1 cellular context compared by ENCODE assay signal in the genomic region with DNA sequence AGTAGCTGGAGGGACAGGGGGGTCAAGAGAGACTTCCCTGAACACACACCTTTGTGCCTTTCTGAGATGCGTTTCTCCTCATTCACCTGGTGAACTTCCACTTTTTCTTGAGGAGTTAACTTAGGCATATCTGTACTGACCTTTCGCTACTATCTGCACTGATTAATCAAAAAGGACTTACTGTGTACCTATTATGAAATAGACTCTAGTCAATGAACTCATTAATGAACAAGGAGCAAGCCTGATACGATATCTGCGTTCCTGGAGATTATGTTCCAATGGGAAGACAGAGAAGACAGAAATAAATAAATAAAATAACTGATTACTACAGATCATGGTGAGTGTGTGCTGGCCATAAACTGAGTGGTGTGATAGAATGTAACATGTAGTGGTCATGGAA.
TF ChIP-seq lines count a peak whose summit lies in the region.

No MANE protein-coding gene starts in this region.

TF ChIP-seq in IMR-90, 13 proteins besides CTCF, POLR2A, EP300 and RAD21:
- TF ChIP-seq MAZ (IDR thresholded peaks at IDR 0.05; ENCODE audit: borderline replicate concordance, low read depth, low read length) = no peak
- no peak for TF ChIP-seq CHD1 (IDR thresholded peaks at IDR 0.05; ENCODE audit: low read depth, low read length)
- TF ChIP-seq, protein P1, sequence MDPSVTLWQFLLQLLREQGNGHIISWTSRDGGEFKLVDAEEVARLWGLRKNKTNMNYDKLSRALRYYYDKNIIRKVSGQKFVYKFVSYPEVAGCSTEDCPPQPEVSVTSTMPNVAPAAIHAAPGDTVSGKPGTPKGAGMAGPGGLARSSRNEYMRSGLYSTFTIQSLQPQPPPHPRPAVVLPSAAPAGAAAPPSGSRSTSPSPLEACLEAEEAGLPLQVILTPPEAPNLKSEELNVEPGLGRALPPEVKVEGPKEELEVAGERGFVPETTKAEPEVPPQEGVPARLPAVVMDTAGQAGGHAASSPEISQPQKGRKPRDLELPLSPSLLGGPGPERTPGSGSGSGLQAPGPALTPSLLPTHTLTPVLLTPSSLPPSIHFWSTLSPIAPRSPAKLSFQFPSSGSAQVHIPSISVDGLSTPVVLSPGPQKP (IDR thresholded peaks at IDR 0.05; ENCODE audit: borderline replicate concordance, low read depth, low read length) = no peak
- no peak for TF ChIP-seq MAFK (IDR thresholded peaks at IDR 0.05; ENCODE audit: low read depth, low read length)
- no peak for TF ChIP-seq MXI1 (IDR thresholded peaks at IDR 0.05; ENCODE audit: borderline replicate concordance, low read depth, low read length)
- TF ChIP-seq SMC3 (IDR thresholded peaks at IDR 0.05; ENCODE audit: low read depth, low read length) = no peak
- TF ChIP-seq NFE2L2 (IDR thresholded peaks at IDR 0.05; ENCODE audit: low read depth, low read length) = no peak
- no peak for TF ChIP-seq RFX5 (IDR thresholded peaks at IDR 0.05; ENCODE audit: low read depth, low read length)
- no peak for TF ChIP-seq FOS (IDR thresholded peaks at IDR 0.05; ENCODE audit: low read depth, low read length)
- no peak for TF ChIP-seq CEBPB (IDR thresholded peaks at IDR 0.05; ENCODE audit: low read depth, low read length)
- TF ChIP-seq, protein P2, sequence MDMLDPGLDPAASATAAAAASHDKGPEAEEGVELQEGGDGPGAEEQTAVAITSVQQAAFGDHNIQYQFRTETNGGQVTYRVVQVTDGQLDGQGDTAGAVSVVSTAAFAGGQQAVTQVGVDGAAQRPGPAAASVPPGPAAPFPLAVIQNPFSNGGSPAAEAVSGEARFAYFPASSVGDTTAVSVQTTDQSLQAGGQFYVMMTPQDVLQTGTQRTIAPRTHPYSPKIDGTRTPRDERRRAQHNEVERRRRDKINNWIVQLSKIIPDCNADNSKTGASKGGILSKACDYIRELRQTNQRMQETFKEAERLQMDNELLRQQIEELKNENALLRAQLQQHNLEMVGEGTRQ (IDR thresholded peaks at IDR 0.05; ENCODE audit: low read depth, low read length) = no peak
- no peak for TF ChIP-seq BHLHE40 (IDR thresholded peaks at IDR 0.05; ENCODE audit: low read depth, low read length)
- TF ChIP-seq RCOR1 (IDR thresholded peaks at IDR 0.05; ENCODE audit: insufficient replicate concordance, low read length) = no peak
